15 cellular contexts compared by ENCODE assay signal in the genomic region with DNA sequence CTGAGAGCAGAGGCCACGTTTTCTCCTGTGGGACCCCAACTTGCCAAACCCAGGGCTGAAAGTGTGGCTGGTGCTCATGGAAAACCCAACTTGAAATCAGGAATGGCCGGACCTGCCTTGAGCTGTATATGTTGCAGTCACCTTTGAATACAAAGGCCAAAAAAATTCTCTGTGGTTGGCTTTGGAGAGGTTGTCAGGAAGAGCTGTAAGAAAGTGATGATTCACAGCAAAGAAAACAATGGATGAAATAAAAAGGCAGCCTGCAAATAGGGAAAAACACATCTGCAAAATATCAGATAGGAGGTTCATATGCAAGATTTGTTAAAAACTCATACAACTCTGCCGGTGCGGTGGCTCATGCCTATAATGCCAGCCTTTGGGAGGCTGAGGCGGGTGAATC.
"Had no signal": no experiment of that assay in that cellular context is flagged by ENCODE, and none has a peak within 500 bp of the region (broad histone marks: within the 10 kb centered on the region; RNA-seq: fewer than 3 reads in every experiment).

No MANE protein-coding gene starts in this region.

- H3K4me3 ChIP-seq: body of pancreas, thoracic aorta had no signal

- H3K27me3 ChIP-seq: body of pancreas had no signal

- H3K36me3 ChIP-seq: thoracic aorta had no signal

- H3K9me3 Mint-ChIP-seq: activated naive CD4-positive, alpha-beta T cell treated with anti-CD3 and anti-CD28 coated beads for 36 hours; activated T-helper 1 cell treated with anti-CD3 and anti-CD28 coated beads, Interleukin-12 subunit alpha, Interleukin-12 subunit beta, Interleukin-2, Interleukin-4 antibody, amounts not matched to agents 30 ng/mL and 10 ng/mL and 1 ng/mL, durations not matched to agents 14 hours and 24 hours and 36 hours; endodermal cell; nephron progenitor cell; stimulated activated naive CD8-positive, alpha-beta T cell treated with anti-CD3 and anti-CD28 coated beads, Interleukin-15, amount 100 ng/mL, for 72 hours; T-helper 2 cell treated with Interferon-gamma antibody and Interleukin-4, amounts not matched to agents 5 μg/mL and 100 μg/mL, for 36 hours had no signal

- ATAC-seq: activated CD4-positive, CD25-positive, alpha-beta regulatory T cell treated with anti-CD3 and anti-CD28 coated beads, Interleukin-2, amount 50 U/mL, for 24 hours; body of pancreas; stimulated activated naive CD8-positive, alpha-beta T cell treated with anti-CD3 and anti-CD28 coated beads, Interleukin-15, amount 100 ng/mL, for 72 hours had no signal

- DNase-seq: activated CD4-positive, alpha-beta memory T cell treated with anti-CD3 and anti-CD28 coated beads for 36 hours; activated CD8-positive, alpha-beta memory T cell treated with anti-CD3 and anti-CD28 coated beads, Interleukin-2, amount 50 U/mL, for 4 hours; activated naive CD4-positive, alpha-beta T cell treated with anti-CD3 and anti-CD28 coated beads for 36 hours; body of pancreas; endodermal cell; erythroblast; glutamatergic neuron; nephron progenitor cell; stimulated activated CD4-positive, alpha-beta T cell treated with anti-CD3 and anti-CD28 coated beads, Interleukin-4, amount 100 ng/mL, for 4 hours; stimulated activated naive CD8-positive, alpha-beta T cell treated with anti-CD3 and anti-CD28 coated beads, Interleukin-15, amount 100 ng/mL, for 72 hours; SW 1271 had no signal

- H3K4me3 Mint-ChIP-seq: activated CD4-positive, alpha-beta memory T cell treated with anti-CD3 and anti-CD28 coated beads for 36 hours; activated naive CD4-positive, alpha-beta T cell treated with anti-CD3 and anti-CD28 coated beads for 36 hours; activated T-helper 1 cell treated with anti-CD3 and anti-CD28 coated beads, Interleukin-12 subunit alpha, Interleukin-12 subunit beta, Interleukin-2, Interleukin-4 antibody, amounts not matched to agents 30 ng/mL and 10 ng/mL and 1 ng/mL, durations not matched to agents 14 hours and 24 hours and 36 hours; endodermal cell; nephron progenitor cell; stimulated activated naive CD8-positive, alpha-beta T cell treated with anti-CD3 and anti-CD28 coated beads, Interleukin-15, amount 100 ng/mL, for 72 hours; T-helper 2 cell treated with Interferon-gamma antibody and Interleukin-4, amounts not matched to agents 5 μg/mL and 100 μg/mL, for 36 hours had no signal

- H3K9me3 ChIP-seq: body of pancreas, thoracic aorta had no signal

- H3K27ac ChIP-seq: body of pancreas, thoracic aorta had no signal

- H3K36me3 Mint-ChIP-seq: activated CD4-positive, alpha-beta memory T cell treated with anti-CD3 and anti-CD28 coated beads for 36 hours had no signal

- H3K27me3 Mint-ChIP-seq: activated CD4-positive, alpha-beta memory T cell treated with anti-CD3 and anti-CD28 coated beads for 36 hours; stimulated activated naive CD8-positive, alpha-beta T cell treated with anti-CD3 and anti-CD28 coated beads, Interleukin-15, amount 100 ng/mL, for 72 hours had no signal

- H3K4me1 ChIP-seq: body of pancreas had no signal

- H3K27ac Mint-ChIP-seq: activated CD4-positive, alpha-beta memory T cell treated with anti-CD3 and anti-CD28 coated beads for 36 hours; activated naive CD4-positive, alpha-beta T cell treated with anti-CD3 and anti-CD28 coated beads for 36 hours; activated T-helper 1 cell treated with anti-CD3 and anti-CD28 coated beads, Interleukin-12 subunit alpha, Interleukin-12 subunit beta, Interleukin-2, Interleukin-4 antibody, amounts not matched to agents 30 ng/mL and 10 ng/mL and 1 ng/mL, durations not matched to agents 14 hours and 24 hours and 36 hours; endodermal cell; nephron progenitor cell; stimulated activated naive CD8-positive, alpha-beta T cell treated with anti-CD3 and anti-CD28 coated beads, Interleukin-15, amount 100 ng/mL, for 72 hours; T-helper 2 cell treated with Interferon-gamma antibody and Interleukin-4, amounts not matched to agents 5 μg/mL and 100 μg/mL, for 36 hours had no signal
